Comparison of ENCODE assay signal across 9 cellular contexts in the genomic region with DNA sequence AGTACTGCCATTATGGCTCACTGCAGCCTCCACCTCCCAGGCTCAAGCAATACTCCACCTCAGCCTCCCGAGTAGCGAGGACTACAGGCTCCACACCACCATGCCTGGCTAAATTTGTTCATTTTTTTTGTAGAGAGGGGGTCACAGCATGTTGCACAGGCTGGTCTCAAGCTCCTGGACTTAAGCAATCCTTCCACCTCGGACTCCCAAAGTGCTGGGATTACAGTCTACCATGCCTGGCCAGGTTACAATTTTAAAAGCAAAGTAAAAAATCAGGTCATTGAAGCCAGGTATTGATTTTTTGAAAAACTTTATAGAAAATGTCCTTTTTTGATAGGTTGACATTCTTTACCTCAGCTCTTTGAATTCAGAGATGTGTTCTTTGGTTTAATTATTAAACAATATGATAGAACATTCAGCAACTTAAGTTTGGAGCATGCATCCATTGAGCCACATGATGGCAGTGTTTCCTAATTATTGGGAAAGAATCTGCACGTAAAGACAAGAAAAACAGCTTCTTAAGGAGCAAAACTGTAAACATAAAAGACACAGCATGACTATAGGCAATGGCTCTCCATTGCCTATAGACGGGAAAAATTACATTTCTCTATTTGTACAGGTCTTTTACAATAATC. TPM values are rescaled to one million over a fixed set of nuclear protein-coding genes. Genes with fewer than 3 reads are reported as not detected.
DNase-seq lines count a peak whose midpoint lies in the region; ATAC-seq and TF ChIP-seq lines count a peak whose summit lies in the region.
"Had no signal": no experiment of that assay in that cellular context is flagged by ENCODE, and none has a peak within 500 bp of the region (broad histone marks: within the 10 kb centered on the region; RNA-seq: fewer than 3 reads in every experiment).

No MANE protein-coding gene starts in this region.

- H3F3A ChIP-seq in SU-DHL-6 (ENCODE audit: insufficient read depth), result no peaks in the 10 kb centered on the region

- no peaks in the 10 kb centered on the region for H4K20me1 ChIP-seq in SU-DHL-6 (ENCODE audit: low read depth, low read length)

- H3K27me3 ChIP-seq in SU-DHL-6 (ENCODE audit: low read length) (no peaks in the 10 kb centered on the region), right lobe of liver (no peaks in the 10 kb centered on the region)

- H3K27ac ChIP-seq in SU-DHL-6 (ENCODE audit: low read depth, low read length) (no peak overlapping the region), coronary artery (no peak overlapping the region), right lobe of liver (peak overlapping the region in 2 of 3 donors; percentile 12 to 57), temporal lobe (ENCODE audit: low read depth, low read length) (peak overlapping the region; percentile 59)

- WGBS in right lobe of liver (ENCODE audit: insufficient coverage, low coverage, low lambda C conversion rate, missing lambda C conversion rate), result 9% methylated on average over 5 of the region's 5 CpGs

- H3K9me3 ChIP-seq in SU-DHL-6 (ENCODE audit: insufficient read depth, low read length), result no peaks in the 10 kb centered on the region
- H3K9me3 ChIP-seq in right lobe of liver, result no peaks in the 10 kb centered on the region

- TF ChIP-seq CTCF in SU-DHL-6 (IDR thresholded peaks at IDR 0.05; ENCODE audit: insufficient read depth, low read length, poor library complexity, severe bottlenecking) (peak; percentile 54), coronary artery (IDR thresholded peaks at IDR 0.05) (peak; percentile 57), right lobe of liver (IDR thresholded peaks at IDR 0.05) (peak; percentile 76 to 86 (median 85))

- TF ChIP-seq POLR2A in right lobe of liver (IDR thresholded peaks at IDR 0.05), result no peak

- H3K4me1 ChIP-seq in right lobe of liver, result peaks cover 0 to 57% (median 26%) of the 10 kb centered on the region in 4 donors

- intact Hi-C loops in right lobe of liver (cut with DNase I), result no loop called here

- H3K4me3 ChIP-seq in SU-DHL-6 (ENCODE audit: insufficient read depth, low read length, poor library complexity, severe bottlenecking) (no peak overlapping the region), coronary artery (peak overlapping the region; percentile 46), right lobe of liver (peak overlapping the region in 1 of 3 donors; percentile 36)

- ATAC-seq in right lobe of liver, result peak; percentile 29 to 56 (median 46)

- H3K4me2 ChIP-seq in SU-DHL-6 (ENCODE audit: low read depth, low read length, poor library complexity, severe bottlenecking), result no peak overlapping the region

- no peaks in the 10 kb centered on the region for H3K79me2 ChIP-seq in SU-DHL-6 (ENCODE audit: insufficient read depth, low read length)

- H3K9me2 ChIP-seq in SU-DHL-6 (replicated peaks; ENCODE audit: insufficient read depth, low read length), result no peaks in the 10 kb centered on the region

- DNase-seq in activated CD4-positive, alpha-beta T cell treated with anti-CD3 and anti-CD28 coated beads for 48 hours, result peak; percentile 49
- no peak for DNase-seq in activated CD4-positive, alpha-beta T cell treated with anti-CD3 and anti-CD28 coated beads, Interleukin-2, amount 50 U/mL, for 4 hours
- DNase-seq in MV-4-11 (lab: John Stamatoyannopoulos, UW) (peak; percentile 70), coronary artery (ENCODE audit: low spot score) (no peak), right lobe of liver (no peak), NCI-H187 treated with DMSO at 0.1 percent for 48 hours (lab: John Stamatoyannopoulos, UW) (no peak)
- DNase-seq: left cardiac atrium had no signal

- no peak overlapping the region for H2AFZ ChIP-seq in SU-DHL-6 (ENCODE audit: low read depth, low read length, severe bottlenecking)

- H3K9ac ChIP-seq in SU-DHL-6 (ENCODE audit: low read length), result no peak overlapping the region

- H3K36me3 ChIP-seq in SU-DHL-6 (ENCODE audit: low read length) (no peaks in the 10 kb centered on the region), right lobe of liver (no peaks in the 10 kb centered on the region)

RNA-seq across cellular contexts. Expression of gene SLC16A11, which starts 1.7 kb away (rescaled TPM):
- 10 to 100 TPM in 1 of 6 experiments, 1 to 10 TPM in 4, under 1 TPM in 1; 0.84 to 10.2 (median 2.4) TPM for total RNA-seq in right lobe of liver
- not detected for total RNA-seq in temporal lobe

RNA-seq across cellular contexts. Expression of gene SLC16A13, which starts 9.8 kb away (rescaled TPM):
- total RNA-seq in right lobe of liver (10 to 100 TPM; 14.7 to 66.4 (median 39.5) TPM), temporal lobe (0.25 TPM)

RNA-seq across cellular contexts. Expression of gene BCL6B, which starts 22.8 kb away (rescaled TPM):
- 1 to 10 TPM in 5 of 6 experiments, under 1 TPM in 1; 0.71 to 3.5 (median 1.5) TPM for total RNA-seq in right lobe of liver
- total RNA-seq in temporal lobe, result 1.5 TPM

RNA-seq across cellular contexts. Expression of gene RNASEK, which starts 33.2 kb away (rescaled TPM):
- total RNA-seq in right lobe of liver, result 100 to 1,000 TPM in 3 of 6 experiments, 10 to 100 TPM in 3; 72.5 to 141 (median 108) TPM
- 26.3 TPM for total RNA-seq in temporal lobe

RNA-seq across cellular contexts. Expression of gene CLEC10A, which starts 34.4 kb away (rescaled TPM):
- total RNA-seq in right lobe of liver (1 to 10 TPM in 4 of 6 experiments, under 1 TPM in 2; 0.77 to 2.6 (median 1.5) TPM), temporal lobe (not detected)

Comparison
In these comparisons a context has a peak if more than half of its experiments do, and no peak if none do; other contexts are left out.
1. DNase-seq: peak in activated CD4-positive, alpha-beta T cell treated with anti-CD3 and anti-CD28 coated beads for 48 hours (single experiment) and MV-4-11 (single experiment); none in activated CD4-positive, alpha-beta T cell treated with anti-CD3 and anti-CD28 coated beads, Interleukin-2, amount 50 U/mL, for 4 hours (0 of 2), coronary artery (single experiment), right lobe of liver (0 of 3) and NCI-H187 treated with DMSO at 0.1 percent for 48 hours (single experiment).
2. H3K27ac ChIP-seq: peak in right lobe of liver (2 of 3) and temporal lobe (single experiment); none in SU-DHL-6 (single experiment) and coronary artery (0 of 2).
3. RNA of gene SLC16A13, which starts 9.8 kb away (total RNA-seq): 14.7 to 66.4 TPM in right lobe of liver; 0.25 TPM in temporal lobe (single experiment); every median in the first group is over 10 times any median in the second.
4. Peak in every context shown above with its lines, with median percentiles within 50 percentile points of each other: CTCF ChIP-seq.